In genomic region chr19:1249298-1249989, GRCh38 we compare ENCODE assay signal across 8 cellular contexts. TPM values are rescaled to one million over a fixed set of nuclear protein-coding genes. Genes with fewer than 3 reads are reported as not detected.
DNase-seq lines count a peak whose midpoint lies in the region; ATAC-seq and TF ChIP-seq lines count a peak whose summit lies in the region.

No MANE protein-coding gene starts in this region.

- H3K4me1 ChIP-seq in PC-3 (ENCODE audit: insufficient read depth, low read length) (peaks cover 33% of the 10 kb centered on the region), muscle layer of duodenum (ENCODE audit: control insufficient read depth in 1 of 2, insufficient read depth in 2 of 2, low read length in 2 of 2) (peaks cover 6 to 34% of the 10 kb centered on the region in 2 donors)

- H3K27me3 ChIP-seq in PC-3 (ENCODE audit: low read length) (no peaks in the 10 kb centered on the region), muscle layer of duodenum (ENCODE audit: low read depth, low read length) (no peaks in the 10 kb centered on the region)

- POLR2A ChIA-PET in PC-3 (lab: Charles Lee; ENCODE audit: unreplicated experiment) = no interaction called here

- H3K9me3 ChIP-seq in PC-3 (ENCODE audit: low read length) = no peaks in the 10 kb centered on the region
- no peaks in the 10 kb centered on the region for H3K9me3 ChIP-seq in muscle layer of duodenum (ENCODE audit: control insufficient read depth in 1 of 2, low read length in 2 of 2)

- peaks cover 5% of the 10 kb centered on the region for H3K36me3 Mint-ChIP-seq in activated T-cell treated with anti-CD3 and anti-CD28 coated beads, Interleukin-2, amount 50 U/mL, for 4 hours (ENCODE audit: insufficient read depth)

- no peaks in the 10 kb centered on the region for H3K9me2 ChIP-seq in PC-3 (replicated peaks; ENCODE audit: low read length)

- no peaks in the 10 kb centered on the region for H3F3A ChIP-seq in PC-3 (ENCODE audit: low read length, unreplicated experiment)

- no TSS peak for BruUV-seq in PC-3 (replicated peaks; lab: Mats Ljungman, UMichigan)

- H3K4me2 ChIP-seq in PC-3 (ENCODE audit: low read length) = peak overlapping the region; percentile 79

- ATAC-seq in GM21529 (IDR thresholded peaks at IDR 0.05; ENCODE audit: unreplicated experiment) = peak; percentile 46
- ATAC-seq in PC-3 = peak; percentile 14
- peak; percentile 64 for ATAC-seq in activated T-cell treated with anti-CD3 and anti-CD28 coated beads, Interleukin-2, amount 50 U/mL, for 4 hours
- peak; percentile 44 for ATAC-seq in esophagus mucosa

- H3K27me3 Mint-ChIP-seq in activated T-cell treated with anti-CD3 and anti-CD28 coated beads, Interleukin-2, amount 50 U/mL, for 4 hours (ENCODE audit: low read depth) = no peaks in the 10 kb centered on the region

- peak; percentile 94 for DNase-seq in D341Med (ENCODE audit: low spot score)
- DNase-seq in KG1 (lab: John Stamatoyannopoulos, UW) = peak; percentile 95
- DNase-seq in PC-3 = peak; percentile 88
- DNase-seq in activated T-cell treated with anti-CD3 and anti-CD28 coated beads, Interleukin-2, amount 50 U/mL, for 4 hours = peak; percentile 93
- DNase-seq in stimulated activated CD8-positive, alpha-beta memory T cell treated with anti-CD3 and anti-CD28 coated beads, Interleukin-7, amount 100 ng/mL, for 24 hours (ENCODE audit: low read depth) = peak; percentile 78

- intact Hi-C loops in PC-3 (cut with micrococcal nuclease) = no loop called here

- peak overlapping the region; percentile 86 for H3K4me3 ChIP-seq in PC-3 (ENCODE audit: low read length)
- peak overlapping the region; percentile 33 to 93 for H3K4me3 ChIP-seq in muscle layer of duodenum (ENCODE audit: low read depth in 1 of 2, low read length in 2 of 2)

- H2AFZ ChIP-seq in PC-3 (ENCODE audit: low read length) = no peak overlapping the region

- CTCF ChIA-PET in PC-3 (lab: Charles Lee) = no interaction called here

- H3K36me3 ChIP-seq in PC-3 (ENCODE audit: low read depth, low read length) (peaks cover 20% of the 10 kb centered on the region), muscle layer of duodenum (ENCODE audit: control insufficient read depth in 1 of 2, insufficient read depth in 2 of 2, low read length in 2 of 2) (peaks cover 9 to 21% of the 10 kb centered on the region in 2 donors)

- peak overlapping the region; percentile 88 for H3K27ac ChIP-seq in PC-3 (ENCODE audit: low read length)
- no peak overlapping the region for H3K27ac ChIP-seq in muscle layer of duodenum (ENCODE audit: low read length)

- peak overlapping the region; percentile 86 for H3K9ac ChIP-seq in PC-3 (ENCODE audit: low read length)

- no peak for TF ChIP-seq CTCF in PC-3 (conservative IDR thresholded peaks at IDR 0.05; ENCODE audit: low read depth, low read length)

- no peaks in the 10 kb centered on the region for H3K9me3 Mint-ChIP-seq in activated T-cell treated with anti-CD3 and anti-CD28 coated beads, Interleukin-2, amount 50 U/mL, for 4 hours

- peaks cover 5% of the 10 kb centered on the region for H4K20me1 ChIP-seq in PC-3 (ENCODE audit: low read length)

- H3K4me1 Mint-ChIP-seq in activated T-cell treated with anti-CD3 and anti-CD28 coated beads, Interleukin-2, amount 50 U/mL, for 4 hours (ENCODE audit: low read depth) = peaks cover 16% of the 10 kb centered on the region

- H3K4me3 Mint-ChIP-seq in activated T-cell treated with anti-CD3 and anti-CD28 coated beads, Interleukin-2, amount 50 U/mL, for 4 hours = peak overlapping the region; percentile 79

- peaks cover 49% of the 10 kb centered on the region for H3K79me2 ChIP-seq in PC-3 (ENCODE audit: low read length)

RNA-seq across cellular contexts. Expression of gene MIDN, which starts 1.1 kb away (rescaled TPM):
- total RNA-seq in PC-3 (2014; rRNA removed) = 17.3 and 41.8 TPM in 2 replicates
- 10 to 100 TPM; 63.2 to 70.0 (median 68.7) TPM for total RNA-seq in activated T-cell treated with anti-CD3 and anti-CD28 coated beads, Interleukin-2, amount 50 U/mL, for 4 hours
- 99.3 TPM for total RNA-seq in esophagus mucosa

RNA-seq across cellular contexts. Expression of gene ATP5F1D, which starts 7.9 kb away (rescaled TPM):
- total RNA-seq in PC-3 (2014; rRNA removed) = 102 and 187 TPM in 2 replicates
- total RNA-seq in activated T-cell treated with anti-CD3 and anti-CD28 coated beads, Interleukin-2, amount 50 U/mL, for 4 hours = 100 to 1,000 TPM; 259 to 434 (median 312) TPM
- 251 TPM for total RNA-seq in esophagus mucosa

RNA-seq across cellular contexts. Expression of gene CBARP, which starts 11.6 kb away (rescaled TPM):
- 3.3 and 6.3 TPM in 2 replicates for total RNA-seq in PC-3 (2014; rRNA removed)
- total RNA-seq in activated T-cell treated with anti-CD3 and anti-CD28 coated beads, Interleukin-2, amount 50 U/mL, for 4 hours = 1 to 10 TPM in 2 of 3 donors, under 1 TPM in 1; 0.63 to 1.4 (median 1.1) TPM
- total RNA-seq in esophagus mucosa = 2.0 TPM

RNA-seq across cellular contexts. Expression of gene CIRBP, which starts 19.7 kb away (rescaled TPM):
- total RNA-seq in PC-3 (2014; rRNA removed) = 136 and 197 TPM in 2 replicates
- total RNA-seq in activated T-cell treated with anti-CD3 and anti-CD28 coated beads, Interleukin-2, amount 50 U/mL, for 4 hours = 100 to 1,000 TPM; 269 to 294 (median 285) TPM
- 172 TPM for total RNA-seq in esophagus mucosa

RNA-seq across cellular contexts. Expression of gene FAM174C, which starts 25.9 kb away (rescaled TPM):
- 110 and 133 TPM in 2 replicates for total RNA-seq in PC-3 (2014; rRNA removed)
- total RNA-seq in activated T-cell treated with anti-CD3 and anti-CD28 coated beads, Interleukin-2, amount 50 U/mL, for 4 hours = 100 to 1,000 TPM; 189 to 199 (median 194) TPM
- total RNA-seq in esophagus mucosa = 41.2 TPM

Comparison
In these comparisons a context has a peak if more than half of its experiments do, and no peak if none do; other contexts are left out.
1. ATAC-seq: peak in every context shown above with its lines; median percentile 64 in activated T-cell treated with anti-CD3 and anti-CD28 coated beads, Interleukin-2, amount 50 U/mL, for 4 hours; 46 in GM21529; 44 in esophagus mucosa; 14 in PC-3.